8 cellular contexts compared by ENCODE assay signal in the genomic region with DNA sequence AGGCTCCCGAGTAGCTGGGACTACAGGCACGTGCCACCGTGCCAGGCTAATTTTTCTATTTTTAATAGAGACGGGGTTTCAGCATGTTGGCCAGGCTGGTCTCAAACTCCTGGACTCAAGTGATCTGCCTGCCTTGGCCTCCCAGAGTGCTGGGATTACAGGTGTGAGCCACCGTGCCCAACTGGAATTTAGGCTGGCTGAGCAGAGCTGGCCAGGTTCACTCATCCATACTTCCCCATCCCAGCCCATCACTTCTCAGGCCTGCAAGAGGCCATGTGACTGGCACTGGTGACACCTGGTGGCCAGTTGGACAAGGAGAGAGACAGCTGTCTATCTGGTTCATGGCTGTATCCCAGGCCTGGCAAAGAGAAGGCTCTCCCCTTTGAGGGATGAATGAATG. TPM values are rescaled to one million over a fixed set of nuclear protein-coding genes. Genes with fewer than 3 reads are reported as not detected.
DNase-seq lines count a peak whose midpoint lies in the region; ATAC-seq and TF ChIP-seq lines count a peak whose summit lies in the region.
"Not testable (repeated sequence)": the region's sequence is repeated elsewhere in the genome, so short reads cannot be mapped to it uniquely, and the experiment has no call there.

No MANE protein-coding gene starts in this region.

- H3K4me1 Mint-ChIP-seq in activated naive CD8-positive, alpha-beta T cell treated with anti-CD3 and anti-CD28 coated beads for 36 hours: peaks cover 42% of the 10 kb centered on the region

- H3K4me1 ChIP-seq in gastroesophageal sphincter (peaks cover 0 to 11% (median 0%) of the 10 kb centered on the region in 3 donors), stomach (peaks cover 0 to 11% (median 10%) of the 10 kb centered on the region in 4 donors)

- peak; percentile 22 to 68 (median 61) for TF ChIP-seq CTCF in gastroesophageal sphincter (IDR thresholded peaks at IDR 0.05)
- TF ChIP-seq CTCF in stomach (IDR thresholded peaks at IDR 0.05): peak in 5 of 7 experiments; percentile 44 to 84 (median 79)

- not testable (repeated sequence) for H3K4me3 ChIP-seq in gastroesophageal sphincter, stomach

- H3K9me3 ChIP-seq in gastroesophageal sphincter, stomach: not testable (repeated sequence)

- H3K4me3 Mint-ChIP-seq in activated naive CD8-positive, alpha-beta T cell treated with anti-CD3 and anti-CD28 coated beads for 36 hours: not testable (repeated sequence)

- not testable (repeated sequence) for H3K9me3 Mint-ChIP-seq in activated naive CD8-positive, alpha-beta T cell treated with anti-CD3 and anti-CD28 coated beads for 36 hours

- DNase-seq in ELF-1 (ENCODE audit: low read depth, low spot score) (peak; percentile 85), NCI-H2081 (lab: John Stamatoyannopoulos, UW) (peak; percentile 31 to 53), T-helper 2 cell (peak; percentile 50 to 81 (median 68)), occipital lobe (lab: John Stamatoyannopoulos, UW) (peak; percentile 58), stomach (peak; percentile 83)
- DNase-seq in activated naive CD8-positive, alpha-beta T cell treated with anti-CD3 and anti-CD28 coated beads for 36 hours: peak; percentile 72

- TF ChIP-seq POLR2A in gastroesophageal sphincter (IDR thresholded peaks at IDR 0.05); stomach (IDR thresholded peaks at IDR 0.05): not testable (repeated sequence)

- not testable (repeated sequence) for H3K27me3 ChIP-seq in gastroesophageal sphincter, stomach

- WGBS in gastroesophageal sphincter (ENCODE audit: low coverage in 1 of 2), 2 donors: 54 to 100% methylated on average over 2 of the region's 5 CpGs
- WGBS in stomach, 5 donors: 69 to 78% (median 75%) methylated on average over 5 of the region's 5 CpGs

- intact Hi-C loops in stomach (cut with DNase I; ENCODE audit: low total_unique reads): loop anchor here (5.0 kb wide), 1 partner anchor 91 kb away; no protein-coding TSS in a partner anchor

- TF ChIP-seq EP300 in gastroesophageal sphincter (IDR thresholded peaks at IDR 0.05); stomach (IDR thresholded peaks at IDR 0.05): not testable (repeated sequence)

- ATAC-seq in HG02798 (IDR thresholded peaks at IDR 0.05; ENCODE audit: poor library complexity, unreplicated experiment) (peak; percentile 51), gastroesophageal sphincter (peak; percentile 37)

- H3K36me3 Mint-ChIP-seq in activated naive CD8-positive, alpha-beta T cell treated with anti-CD3 and anti-CD28 coated beads for 36 hours: not testable (repeated sequence)

- not testable (repeated sequence) for H3K27me3 Mint-ChIP-seq in activated naive CD8-positive, alpha-beta T cell treated with anti-CD3 and anti-CD28 coated beads for 36 hours

- H3K36me3 ChIP-seq in gastroesophageal sphincter, stomach: not testable (repeated sequence)

- not testable (repeated sequence) for H3K27ac Mint-ChIP-seq in activated naive CD8-positive, alpha-beta T cell treated with anti-CD3 and anti-CD28 coated beads for 36 hours

- not testable (repeated sequence) for H3K27ac ChIP-seq in gastroesophageal sphincter, stomach

RNA-seq across cellular contexts. Expression of gene STING1, which starts 30.9 kb away (rescaled TPM):
- 10 to 100 TPM; 37.4 to 40.5 TPM for total RNA-seq in activated naive CD8-positive, alpha-beta T cell treated with anti-CD3 and anti-CD28 coated beads for 36 hours
- total RNA-seq in gastroesophageal sphincter (10 to 100 TPM; 36.3 to 63.7 (median 50.6) TPM), occipital lobe (3.6 TPM), stomach (10 to 100 TPM in 3 of 5 donors, 1 to 10 TPM in 2; 6.1 to 16.2 (median 11.1) TPM)
- polyA plus RNA-seq in stomach: 10 to 100 TPM in 2 of 3 donors, 1 to 10 TPM in 1; 8.8 to 23.7 (median 22.3) TPM

RNA-seq across cellular contexts. Expression of gene SMIM33, which starts 42.6 kb away (rescaled TPM):
- under 1 TPM in 1 of 2 experiments, not detected in 1; 0.16 TPM for total RNA-seq in activated naive CD8-positive, alpha-beta T cell treated with anti-CD3 and anti-CD28 coated beads for 36 hours
- total RNA-seq in gastroesophageal sphincter (not detected), occipital lobe (not detected), stomach (under 1 TPM in 1 of 5 donors, not detected in 4; 0.87 TPM)
- polyA plus RNA-seq in stomach: under 1 TPM in 2 of 3 donors, not detected in 1; 0.13 to 0.46 TPM

RNA-seq across cellular contexts. Expression of gene UBE2D2, which starts 47.7 kb away (rescaled TPM):
- 100 to 1,000 TPM; 286 to 297 TPM for total RNA-seq in activated naive CD8-positive, alpha-beta T cell treated with anti-CD3 and anti-CD28 coated beads for 36 hours
- 100 to 1,000 TPM in 1 of 4 donors, 10 to 100 TPM in 3; 65.2 to 114 (median 85.6) TPM for total RNA-seq in gastroesophageal sphincter
- total RNA-seq in occipital lobe: 124 TPM
- total RNA-seq in stomach: 100 to 1,000 TPM in 1 of 5 donors, 10 to 100 TPM in 4; 29.8 to 220 (median 76.0) TPM
- polyA plus RNA-seq in stomach: 100 to 1,000 TPM in 1 of 3 donors, 10 to 100 TPM in 2; 66.4 to 106 (median 75.1) TPM

RNA-seq across cellular contexts. Expression of gene ECSCR, which starts 50.9 kb away (rescaled TPM):
- total RNA-seq in activated naive CD8-positive, alpha-beta T cell treated with anti-CD3 and anti-CD28 coated beads for 36 hours: under 1 TPM; 0.36 to 0.49 TPM
- 10 to 100 TPM in 3 of 4 donors, 1 to 10 TPM in 1; 7.6 to 34.9 (median 21.8) TPM for total RNA-seq in gastroesophageal sphincter
- total RNA-seq in occipital lobe: 5.5 TPM
- 10 to 100 TPM in 2 of 5 donors, 1 to 10 TPM in 1, not detected in 2; 7.3 to 15.2 (median 12.8) TPM for total RNA-seq in stomach
- polyA plus RNA-seq in stomach: 1 to 10 TPM; 5.4 to 10.0 (median 7.3) TPM
